17 cellular contexts compared by ENCODE assay signal in the genomic region with DNA sequence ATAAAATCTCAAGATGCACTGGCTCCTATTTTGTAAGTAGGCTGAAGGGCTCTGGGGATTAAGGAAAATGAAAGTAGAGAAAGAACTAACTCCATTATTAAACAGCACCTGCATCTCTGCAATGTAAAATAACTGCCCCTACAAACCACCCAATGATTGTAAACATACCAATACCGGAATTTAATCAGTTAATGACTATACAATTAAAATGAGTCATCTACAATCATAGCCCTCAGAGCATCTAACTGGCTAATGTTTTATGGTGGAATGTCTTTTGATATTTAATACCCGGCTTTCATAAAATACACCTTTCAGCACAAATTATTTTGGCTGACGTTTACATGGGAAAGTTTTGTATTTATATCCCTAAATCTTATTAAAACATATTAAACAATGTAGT.
DNase-seq lines count a peak whose midpoint lies in the region; ATAC-seq, FAIRE-seq and TF ChIP-seq lines count a peak whose summit lies in the region.
"Had no signal": no experiment of that assay in that cellular context is flagged by ENCODE, and none has a peak within 500 bp of the region (broad histone marks: within the 10 kb centered on the region; RNA-seq: fewer than 3 reads in every experiment).

No MANE protein-coding gene starts in this region.

- H3F3A ChIP-seq in SK-N-SH (replicated peaks; ENCODE audit: insufficient read depth) (no peaks in the 10 kb centered on the region), PC-3 (ENCODE audit: low read length, unreplicated experiment) (no peaks in the 10 kb centered on the region)

- no peak for TF ChIP-seq CTCF in SK-N-SH (IDR thresholded peaks at IDR 0.05)
- TF ChIP-seq CTCF in PC-3 (conservative IDR thresholded peaks at IDR 0.05; ENCODE audit: low read depth, low read length), result no peak
- no peak for TF ChIP-seq CTCF in bronchial epithelial cell (IDR thresholded peaks at IDR 0.05; ENCODE audit: insufficient read depth, low read length, severe bottlenecking)

- H4K20me1 ChIP-seq in SK-N-SH (ENCODE audit: insufficient read depth) (no peaks in the 10 kb centered on the region), PC-3 (ENCODE audit: low read length) (no peaks in the 10 kb centered on the region)
- H4K20me1 ChIP-seq: BLaER1 treated with 17β-estradiol and CSF1 and Interleukin-3, amounts not matched to agents 10 nM and 100 nM had no signal

- H3K36me3 ChIP-seq in SK-N-SH (replicated peaks in 1 of 2; ENCODE audit: control insufficient read depth in 1 of 2, insufficient read depth in 2 of 2, low read length in 1 of 2) (no peaks in the 10 kb centered on the region), PC-3 (ENCODE audit: low read depth, low read length) (no peaks in the 10 kb centered on the region), bronchial epithelial cell (ENCODE audit: control insufficient read depth, insufficient read depth, low read length) (no peaks in the 10 kb centered on the region)
- H3K36me3 ChIP-seq: BLaER1 treated with 17β-estradiol and CSF1 and Interleukin-3, amounts not matched to agents 10 nM and 100 nM had no signal

- TF ChIP-seq EP300 in SK-N-SH (IDR thresholded peaks at IDR 0.05; ENCODE audit: borderline replicate concordance in 1 of 2, low read depth in 1 of 2, low read length in 1 of 2), result no peak

- H3K79me2 ChIP-seq in SK-N-SH (ENCODE audit: insufficient read depth), result no peaks in the 10 kb centered on the region
- H3K79me2 ChIP-seq in PC-3 (ENCODE audit: low read length), result no peaks in the 10 kb centered on the region

- FAIRE-seq in bronchial epithelial cell (lab: Jason Lieb, UNC), result no peak
- FAIRE-seq: D721Med, GM12892, GM18507, H54 had no signal

- no peaks in the 10 kb centered on the region for H3K27me3 ChIP-seq in SK-N-SH (ENCODE audit: insufficient read depth)
- H3K27me3 ChIP-seq in PC-3 (ENCODE audit: low read length), result no peaks in the 10 kb centered on the region
- no peaks in the 10 kb centered on the region for H3K27me3 ChIP-seq in bronchial epithelial cell (ENCODE audit: control insufficient read depth, insufficient read depth, low read length)
- H3K27me3 ChIP-seq: BLaER1 treated with 17β-estradiol and CSF1 and Interleukin-3, amounts not matched to agents 10 nM and 100 nM had no signal

- H3K4me1 ChIP-seq in SK-N-SH (ENCODE audit: control insufficient read depth in 1 of 2, insufficient read depth in 2 of 2, low read depth in 1 of 2, low read length in 1 of 2), result no peaks in the 10 kb centered on the region; a peak in 1 of 4 replicates
- H3K4me1 ChIP-seq in PC-3 (ENCODE audit: insufficient read depth, low read length), result peaks cover 18% of the 10 kb centered on the region
- H3K4me1 ChIP-seq: BLaER1 treated with 17β-estradiol and CSF1 and Interleukin-3, amounts not matched to agents 10 nM and 100 nM; Caco-2 had no signal

- ATAC-seq in SK-N-SH treated with all-trans-retinoic acid at 6 μM for 48 hours (peak; percentile 69), PC-3 (peak; percentile 91), GM21619 (IDR thresholded peaks at IDR 0.05; ENCODE audit: unreplicated experiment) (no peak)
- ATAC-seq: CD8-positive, alpha-beta T cell; GM23338 had no signal

- intact Hi-C loops in PC-3 (cut with micrococcal nuclease), result no loop called here

- POLR2A ChIA-PET in SK-N-SH (lab: Yijun Ruan, JAX) (no interaction called here), PC-3 (lab: Charles Lee; ENCODE audit: unreplicated experiment) (interaction anchor here (0.6 kb wide), 1 partner anchor 1013 kb away, joined by 3 read pairs; no protein-coding TSS in a partner anchor)

- no peak for DNase-seq in SK-N-SH
- peak; percentile 51 for DNase-seq in PC-3
- DNase-seq in bronchial epithelial cell (ENCODE audit: low read depth), result peak; percentile 14
- DNase-seq in NCI-H2171 treated with DMSO at 0.1 percent for 48 hours (lab: John Stamatoyannopoulos, UW), result no peak
- DNase-seq in NOMO-1 treated with DMSO at 0.1 percent for 48 hours (lab: John Stamatoyannopoulos, UW; ENCODE audit: unreplicated experiment), result no peak
- DNase-seq: 8988T; Caco-2; CD8-positive, alpha-beta T cell; GDM1 had no signal

- H2AFZ ChIP-seq in SK-N-SH (ENCODE audit: low read depth) (no peak overlapping the region), PC-3 (ENCODE audit: low read length) (no peak overlapping the region)
- H2AFZ ChIP-seq: GM23338 had no signal

- CTCF ChIA-PET in SK-N-SH (lab: Yijun Ruan, JAX) (interaction anchor here (1.0 kb wide), 1 partner anchor 374 kb away, joined by 3 read pairs; no protein-coding TSS in a partner anchor), PC-3 (lab: Charles Lee) (no interaction called here)

- H3K27ac ChIP-seq in SK-N-SH (ENCODE audit: low read depth in 2 of 2, low read length in 1 of 2) (no peak overlapping the region), PC-3 (ENCODE audit: low read length) (0 out of 2 replicates have a peak overlapping the region, but pooled peaks have one; percentile 16)
- H3K27ac ChIP-seq: BLaER1 treated with 17β-estradiol and CSF1 and Interleukin-3, amounts not matched to agents 10 nM and 100 nM had no signal

- H3K9me2 ChIP-seq in SK-N-SH (no peaks in the 10 kb centered on the region), PC-3 (replicated peaks; ENCODE audit: low read length) (no peaks in the 10 kb centered on the region)

- WGBS in SK-N-SH (ENCODE audit: low lambda C conversion rate), result 52% methylated on average over 3 of the region's 3 CpGs

- H3K4me3 ChIP-seq in SK-N-SH (ENCODE audit: low read depth in 2 of 2, low read length in 1 of 2), result no peak overlapping the region
- no peak overlapping the region for H3K4me3 ChIP-seq in PC-3 (ENCODE audit: low read length)
- H3K4me3 ChIP-seq in bronchial epithelial cell (ENCODE audit: low read depth, low read length), result no peak overlapping the region
- H3K4me3 ChIP-seq: BLaER1 treated with 17β-estradiol and CSF1 and Interleukin-3, amounts not matched to agents 10 nM and 100 nM; GM23338 had no signal

- TF ChIP-seq RAD21 in SK-N-SH (IDR thresholded peaks at IDR 0.05; ENCODE audit: low read length), result no peak

- H3K9me3 ChIP-seq in SK-N-SH (no peaks in the 10 kb centered on the region), PC-3 (ENCODE audit: low read length) (no peaks in the 10 kb centered on the region)
- H3K9me3 ChIP-seq: Caco-2 had no signal

- H3K9ac ChIP-seq in SK-N-SH (no peak overlapping the region), PC-3 (ENCODE audit: low read length) (no peak overlapping the region)
- H3K9ac ChIP-seq: BLaER1 treated with 17β-estradiol and CSF1 and Interleukin-3, amounts not matched to agents 10 nM and 100 nM had no signal

- H3K4me2 ChIP-seq in SK-N-SH (no peak overlapping the region), PC-3 (ENCODE audit: low read length) (peak overlapping the region; percentile 42; the same call in 1 of the 2 replicates)
- H3K4me2 ChIP-seq: BLaER1 treated with 17β-estradiol and CSF1 and Interleukin-3, amounts not matched to agents 10 nM and 100 nM; GM23338 had no signal

- no TSS peak for BruUV-seq in PC-3 (replicated peaks; lab: Mats Ljungman, UMichigan)

TF ChIP-seq in SK-N-SH treated with all-trans-retinoic acid at 6 μM for 48 hours, 23 proteins besides CTCF, POLR2A, EP300 and RAD21 (continues in another document):
- TF ChIP-seq ZFP30 (CRISPR knock-in tag; IDR thresholded peaks at IDR 0.05) (no peak), ESRRG (CRISPR knock-in tag; IDR thresholded peaks at IDR 0.05) (no peak), ZNF565 (CRISPR knock-in tag; conservative IDR thresholded peaks at IDR 0.05; ENCODE audit: low read depth) (no peak), CSDC2 (CRISPR knock-in tag; IDR thresholded peaks at IDR 0.05) (no peak)
- TF ChIP-seq, protein P1, sequence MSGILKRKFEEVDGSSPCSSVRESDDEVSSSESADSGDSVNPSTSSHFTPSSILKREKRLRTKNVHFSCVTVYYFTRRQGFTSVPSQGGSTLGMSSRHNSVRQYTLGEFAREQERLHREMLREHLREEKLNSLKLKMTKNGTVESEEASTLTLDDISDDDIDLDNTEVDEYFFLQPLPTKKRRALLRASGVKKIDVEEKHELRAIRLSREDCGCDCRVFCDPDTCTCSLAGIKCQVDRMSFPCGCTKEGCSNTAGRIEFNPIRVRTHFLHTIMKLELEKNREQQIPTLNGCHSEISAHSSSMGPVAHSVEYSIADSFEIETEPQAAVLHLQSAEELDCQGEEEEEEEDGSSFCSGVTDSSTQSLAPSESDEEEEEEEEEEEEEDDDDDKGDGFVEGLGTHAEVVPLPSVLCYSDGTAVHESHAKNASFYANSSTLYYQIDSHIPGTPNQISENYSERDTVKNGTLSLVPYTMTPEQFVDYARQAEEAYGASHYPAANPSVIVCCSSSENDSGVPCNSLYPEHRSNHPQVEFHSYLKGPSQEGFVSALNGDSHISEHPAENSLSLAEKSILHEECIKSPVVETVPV (CRISPR knock-in tag; IDR thresholded peaks at IDR 0.05), result no peak

TF ChIP-seq in SK-N-SH, 30 proteins besides CTCF, POLR2A, EP300 and RAD21:
- no peak for TF ChIP-seq RFX5 (IDR thresholded peaks at IDR 0.05; ENCODE audit: low read length)
- TF ChIP-seq RXRA (IDR thresholded peaks at IDR 0.05; ENCODE audit: borderline replicate concordance, low read depth), result no peak
- no peak for TF ChIP-seq GABPA (IDR thresholded peaks at IDR 0.05; ENCODE audit: low read depth)
- TF ChIP-seq, protein P2, sequence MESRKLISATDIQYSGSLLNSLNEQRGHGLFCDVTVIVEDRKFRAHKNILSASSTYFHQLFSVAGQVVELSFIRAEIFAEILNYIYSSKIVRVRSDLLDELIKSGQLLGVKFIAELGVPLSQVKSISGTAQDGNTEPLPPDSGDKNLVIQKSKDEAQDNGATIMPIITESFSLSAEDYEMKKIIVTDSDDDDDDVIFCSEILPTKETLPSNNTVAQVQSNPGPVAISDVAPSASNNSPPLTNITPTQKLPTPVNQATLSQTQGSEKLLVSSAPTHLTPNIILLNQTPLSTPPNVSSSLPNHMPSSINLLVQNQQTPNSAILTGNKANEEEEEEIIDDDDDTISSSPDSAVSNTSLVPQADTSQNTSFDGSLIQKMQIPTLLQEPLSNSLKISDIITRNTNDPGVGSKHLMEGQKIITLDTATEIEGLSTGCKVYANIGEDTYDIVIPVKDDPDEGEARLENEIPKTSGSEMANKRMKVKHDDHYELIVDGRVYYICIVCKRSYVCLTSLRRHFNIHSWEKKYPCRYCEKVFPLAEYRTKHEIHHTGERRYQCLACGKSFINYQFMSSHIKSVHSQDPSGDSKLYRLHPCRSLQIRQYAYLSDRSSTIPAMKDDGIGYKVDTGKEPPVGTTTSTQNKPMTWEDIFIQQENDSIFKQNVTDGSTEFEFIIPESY (IDR thresholded peaks at IDR 0.05; ENCODE audit: borderline replicate concordance, low read depth), result no peak
- TF ChIP-seq EZH2phosphoT487 (IDR thresholded peaks at IDR 0.05; ENCODE audit: borderline replicate concordance, low read depth), result no peak

Comparison
In these comparisons a context has a peak if more than half of its experiments do, and no peak if none do; other contexts are left out.
1. DNase-seq: peak in PC-3 (single experiment) and bronchial epithelial cell (single experiment); none in SK-N-SH (single experiment), NCI-H2171 treated with DMSO at 0.1 percent for 48 hours (single experiment) and NOMO-1 treated with DMSO at 0.1 percent for 48 hours (single experiment).